In the genomic region with DNA sequence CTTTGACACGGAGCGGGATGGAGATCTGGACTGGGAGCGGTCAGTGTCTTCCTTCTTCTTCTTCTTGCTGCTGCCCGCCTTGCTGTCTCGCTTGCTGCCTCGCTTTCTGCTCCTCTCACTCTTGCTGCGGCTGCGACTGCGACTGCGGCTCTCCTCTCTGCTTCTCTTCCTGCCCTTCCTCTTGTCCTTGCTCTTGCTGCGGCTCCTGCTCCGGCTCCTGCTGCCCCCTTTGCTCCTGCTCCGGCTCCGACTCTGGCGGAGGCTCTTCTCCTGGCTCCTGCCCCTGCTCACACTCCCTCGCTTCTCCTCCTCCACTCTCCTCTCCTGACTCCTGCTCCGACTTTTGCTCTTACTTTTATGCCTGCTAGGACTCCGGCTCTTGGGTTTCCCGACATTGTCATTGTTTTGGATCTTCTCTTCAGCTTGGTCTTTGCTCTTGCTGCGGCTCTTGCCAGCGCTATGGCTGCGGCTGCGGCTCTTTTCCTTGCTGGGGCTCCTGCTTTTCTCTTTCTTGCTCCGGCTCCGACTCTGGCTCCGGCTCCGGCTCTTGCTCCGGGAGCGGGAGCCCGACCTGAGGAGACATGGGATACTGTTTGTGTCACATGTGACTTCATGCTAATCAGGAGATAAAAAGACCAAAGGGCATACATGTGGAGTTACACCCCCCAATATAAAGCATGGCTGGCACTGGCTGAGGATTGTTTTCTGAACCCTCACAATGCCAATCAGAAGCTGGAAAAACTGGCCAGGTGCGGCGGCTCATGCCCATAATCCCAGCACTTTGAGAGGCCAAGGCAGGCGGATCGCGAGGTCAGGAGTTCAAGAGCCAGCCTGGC, we compare ENCODE assay signal across 1 cellular context.
TF ChIP-seq lines count a peak whose summit lies in the region.

No MANE protein-coding gene starts in this region.

TF ChIP-seq in GM23338, 12 proteins besides CTCF, POLR2A, EP300 and RAD21:
- TF ChIP-seq, protein P1, sequence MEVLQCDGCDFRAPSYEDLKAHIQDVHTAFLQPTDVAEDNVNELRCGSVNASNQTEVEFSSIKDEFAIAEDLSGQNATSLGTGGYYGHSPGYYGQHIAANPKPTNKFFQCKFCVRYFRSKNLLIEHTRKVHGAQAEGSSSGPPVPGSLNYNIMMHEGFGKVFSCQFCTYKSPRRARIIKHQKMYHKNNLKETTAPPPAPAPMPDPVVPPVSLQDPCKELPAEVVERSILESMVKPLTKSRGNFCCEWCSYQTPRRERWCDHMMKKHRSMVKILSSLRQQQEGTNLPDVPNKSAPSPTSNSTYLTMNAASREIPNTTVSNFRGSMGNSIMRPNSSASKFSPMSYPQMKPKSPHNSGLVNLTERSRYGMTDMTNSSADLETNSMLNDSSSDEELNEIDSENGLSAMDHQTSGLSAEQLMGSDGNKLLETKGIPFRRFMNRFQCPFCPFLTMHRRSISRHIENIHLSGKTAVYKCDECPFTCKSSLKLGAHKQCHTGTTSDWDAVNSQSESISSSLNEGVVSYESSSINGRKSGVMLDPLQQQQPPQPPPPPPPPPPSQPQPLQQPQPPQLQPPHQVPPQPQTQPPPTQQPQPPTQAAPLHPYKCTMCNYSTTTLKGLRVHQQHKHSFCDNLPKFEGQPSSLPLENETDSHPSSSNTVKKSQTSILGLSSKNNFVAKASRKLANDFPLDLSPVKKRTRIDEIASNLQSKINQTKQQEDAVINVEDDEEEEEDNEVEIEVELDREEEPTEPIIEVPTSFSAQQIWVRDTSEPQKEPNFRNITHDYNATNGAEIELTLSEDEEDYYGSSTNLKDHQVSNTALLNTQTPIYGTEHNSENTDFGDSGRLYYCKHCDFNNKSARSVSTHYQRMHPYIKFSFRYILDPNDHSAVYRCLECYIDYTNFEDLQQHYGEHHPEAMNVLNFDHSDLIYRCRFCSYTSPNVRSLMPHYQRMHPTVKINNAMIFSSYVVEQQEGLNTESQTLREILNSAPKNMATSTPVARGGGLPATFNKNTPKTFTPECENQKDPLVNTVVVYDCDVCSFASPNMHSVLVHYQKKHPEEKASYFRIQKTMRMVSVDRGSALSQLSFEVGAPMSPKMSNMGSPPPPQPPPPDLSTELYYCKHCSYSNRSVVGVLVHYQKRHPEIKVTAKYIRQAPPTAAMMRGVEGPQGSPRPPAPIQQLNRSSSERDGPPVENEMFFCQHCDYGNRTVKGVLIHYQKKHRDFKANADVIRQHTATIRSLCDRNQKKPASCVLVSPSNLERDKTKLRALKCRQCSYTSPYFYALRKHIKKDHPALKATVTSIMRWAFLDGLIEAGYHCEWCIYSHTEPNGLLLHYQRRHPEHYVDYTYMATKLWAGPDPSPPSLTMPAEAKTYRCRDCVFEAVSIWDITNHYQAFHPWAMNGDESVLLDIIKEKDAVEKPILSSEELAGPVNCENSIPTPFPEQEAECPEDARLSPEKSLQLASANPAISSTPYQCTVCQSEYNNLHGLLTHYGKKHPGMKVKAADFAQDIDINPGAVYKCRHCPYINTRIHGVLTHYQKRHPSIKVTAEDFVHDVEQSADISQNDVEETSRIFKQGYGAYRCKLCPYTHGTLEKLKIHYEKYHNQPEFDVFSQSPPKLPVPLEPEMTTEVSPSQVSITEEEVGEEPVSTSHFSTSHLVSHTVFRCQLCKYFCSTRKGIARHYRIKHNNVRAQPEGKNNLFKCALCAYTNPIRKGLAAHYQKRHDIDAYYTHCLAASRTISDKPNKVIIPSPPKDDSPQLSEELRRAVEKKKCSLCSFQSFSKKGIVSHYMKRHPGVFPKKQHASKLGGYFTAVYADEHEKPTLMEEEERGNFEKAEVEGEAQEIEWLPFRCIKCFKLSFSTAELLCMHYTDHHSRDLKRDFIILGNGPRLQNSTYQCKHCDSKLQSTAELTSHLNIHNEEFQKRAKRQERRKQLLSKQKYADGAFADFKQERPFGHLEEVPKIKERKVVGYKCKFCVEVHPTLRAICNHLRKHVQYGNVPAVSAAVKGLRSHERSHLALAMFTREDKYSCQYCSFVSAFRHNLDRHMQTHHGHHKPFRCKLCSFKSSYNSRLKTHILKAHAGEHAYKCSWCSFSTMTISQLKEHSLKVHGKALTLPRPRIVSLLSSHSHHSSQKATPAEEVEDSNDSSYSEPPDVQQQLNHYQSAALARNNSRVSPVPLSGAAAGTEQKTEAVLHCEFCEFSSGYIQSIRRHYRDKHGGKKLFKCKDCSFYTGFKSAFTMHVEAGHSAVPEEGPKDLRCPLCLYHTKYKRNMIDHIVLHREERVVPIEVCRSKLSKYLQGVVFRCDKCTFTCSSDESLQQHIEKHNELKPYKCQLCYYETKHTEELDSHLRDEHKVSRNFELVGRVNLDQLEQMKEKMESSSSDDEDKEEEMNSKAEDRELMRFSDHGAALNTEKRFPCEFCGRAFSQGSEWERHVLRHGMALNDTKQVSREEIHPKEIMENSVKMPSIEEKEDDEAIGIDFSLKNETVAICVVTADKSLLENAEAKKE (CRISPR knock-in tag; IDR thresholded peaks at IDR 0.05), result no peak
- TF ChIP-seq EZH2 (IDR thresholded peaks at IDR 0.05; ENCODE audit: low read depth, unreplicated experiment), result no peak
- TF ChIP-seq ZNF331 (CRISPR knock-in tag; IDR thresholded peaks at IDR 0.05; ENCODE audit: low read depth), result no peak
- no peak for TF ChIP-seq NANOG (IDR thresholded peaks at IDR 0.05; ENCODE audit: borderline replicate concordance)
- TF ChIP-seq, protein P2, sequence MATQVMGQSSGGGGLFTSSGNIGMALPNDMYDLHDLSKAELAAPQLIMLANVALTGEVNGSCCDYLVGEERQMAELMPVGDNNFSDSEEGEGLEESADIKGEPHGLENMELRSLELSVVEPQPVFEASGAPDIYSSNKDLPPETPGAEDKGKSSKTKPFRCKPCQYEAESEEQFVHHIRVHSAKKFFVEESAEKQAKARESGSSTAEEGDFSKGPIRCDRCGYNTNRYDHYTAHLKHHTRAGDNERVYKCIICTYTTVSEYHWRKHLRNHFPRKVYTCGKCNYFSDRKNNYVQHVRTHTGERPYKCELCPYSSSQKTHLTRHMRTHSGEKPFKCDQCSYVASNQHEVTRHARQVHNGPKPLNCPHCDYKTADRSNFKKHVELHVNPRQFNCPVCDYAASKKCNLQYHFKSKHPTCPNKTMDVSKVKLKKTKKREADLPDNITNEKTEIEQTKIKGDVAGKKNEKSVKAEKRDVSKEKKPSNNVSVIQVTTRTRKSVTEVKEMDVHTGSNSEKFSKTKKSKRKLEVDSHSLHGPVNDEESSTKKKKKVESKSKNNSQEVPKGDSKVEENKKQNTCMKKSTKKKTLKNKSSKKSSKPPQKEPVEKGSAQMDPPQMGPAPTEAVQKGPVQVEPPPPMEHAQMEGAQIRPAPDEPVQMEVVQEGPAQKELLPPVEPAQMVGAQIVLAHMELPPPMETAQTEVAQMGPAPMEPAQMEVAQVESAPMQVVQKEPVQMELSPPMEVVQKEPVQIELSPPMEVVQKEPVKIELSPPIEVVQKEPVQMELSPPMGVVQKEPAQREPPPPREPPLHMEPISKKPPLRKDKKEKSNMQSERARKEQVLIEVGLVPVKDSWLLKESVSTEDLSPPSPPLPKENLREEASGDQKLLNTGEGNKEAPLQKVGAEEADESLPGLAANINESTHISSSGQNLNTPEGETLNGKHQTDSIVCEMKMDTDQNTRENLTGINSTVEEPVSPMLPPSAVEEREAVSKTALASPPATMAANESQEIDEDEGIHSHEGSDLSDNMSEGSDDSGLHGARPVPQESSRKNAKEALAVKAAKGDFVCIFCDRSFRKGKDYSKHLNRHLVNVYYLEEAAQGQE (IDR thresholded peaks at IDR 0.05; ENCODE audit: unreplicated experiment), result no peak
- no peak for TF ChIP-seq EZH2phosphoT487 (IDR thresholded peaks at IDR 0.05; ENCODE audit: unreplicated experiment)
- TF ChIP-seq, protein P3, sequence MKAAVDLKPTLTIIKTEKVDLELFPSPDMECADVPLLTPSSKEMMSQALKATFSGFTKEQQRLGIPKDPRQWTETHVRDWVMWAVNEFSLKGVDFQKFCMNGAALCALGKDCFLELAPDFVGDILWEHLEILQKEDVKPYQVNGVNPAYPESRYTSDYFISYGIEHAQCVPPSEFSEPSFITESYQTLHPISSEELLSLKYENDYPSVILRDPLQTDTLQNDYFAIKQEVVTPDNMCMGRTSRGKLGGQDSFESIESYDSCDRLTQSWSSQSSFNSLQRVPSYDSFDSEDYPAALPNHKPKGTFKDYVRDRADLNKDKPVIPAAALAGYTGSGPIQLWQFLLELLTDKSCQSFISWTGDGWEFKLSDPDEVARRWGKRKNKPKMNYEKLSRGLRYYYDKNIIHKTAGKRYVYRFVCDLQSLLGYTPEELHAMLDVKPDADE (IDR thresholded peaks at IDR 0.05), result no peak
- no peak for TF ChIP-seq STAT1 (IDR thresholded peaks at IDR 0.05; ENCODE audit: unreplicated experiment)
- no peak for TF ChIP-seq POLR2AphosphoS5 (IDR thresholded peaks at IDR 0.05; ENCODE audit: low read depth)
- no peak for TF ChIP-seq ZNF114 (CRISPR knock-in tag; IDR thresholded peaks at IDR 0.05)
- no peak for TF ChIP-seq JUNB (IDR thresholded peaks at IDR 0.05; ENCODE audit: unreplicated experiment)
- no peak for TF ChIP-seq CREB1 (CRISPR knock-in tag; IDR thresholded peaks at IDR 0.05; ENCODE audit: low read depth)
TF ChIP-seq in GM23338: peak in this region for 0.
